In genomic region chr16:14004031-14004718, GRCh38 we compare ENCODE assay signal across 15 cellular contexts.
DNase-seq lines count a peak whose midpoint lies in the region; ATAC-seq and TF ChIP-seq lines count a peak whose summit lies in the region.
"Had no signal": no experiment of that assay in that cellular context is flagged by ENCODE, and none has a peak within 500 bp of the region (broad histone marks: within the 10 kb centered on the region; RNA-seq: fewer than 3 reads in every experiment).

No MANE protein-coding gene starts in this region.

- DNase-seq in WERI-Rb-1 (peak; percentile 7), mesenteric fat pad (ENCODE audit: low spot score) (peak; percentile 65), T-cell (no peak), SHP77 (lab: John Stamatoyannopoulos, UW) (no peak), NCI-H1417 treated with DMSO at 0.1 percent for 48 hours (lab: John Stamatoyannopoulos, UW) (no peak), UCSD-AML1 (lab: John Stamatoyannopoulos, UW; ENCODE audit: unreplicated experiment) (no peak)
- DNase-seq: activated CD8-positive, alpha-beta T cell treated with anti-CD3 and anti-CD28 coated beads for 36 hours; GDM1; NCI-H446 had no signal

- no peaks in the 10 kb centered on the region for H3K9me3 Mint-ChIP-seq in T-cell
- H3K9me3 Mint-ChIP-seq: activated CD8-positive, alpha-beta T cell treated with anti-CD3 and anti-CD28 coated beads for 36 hours; activated T-helper 1 cell treated with anti-CD3 and anti-CD28 coated beads, Interleukin-12 subunit alpha, Interleukin-12 subunit beta, Interleukin-2, Interleukin-4 antibody, amounts not matched to agents 30 ng/mL and 10 ng/mL and 1 ng/mL, durations not matched to agents 14 hours and 24 hours and 36 hours had no signal

- ATAC-seq in T-cell (replicated peaks in 1 of 4), result no peak
- ATAC-seq: activated CD8-positive, alpha-beta T cell treated with anti-CD3 and anti-CD28 coated beads for 36 hours had no signal

- H3K4me1 Mint-ChIP-seq in T-cell, result peaks cover 10 to 12% (median 11%) of the 10 kb centered on the region in 3 donors

- no peaks in the 10 kb centered on the region for H3K27me3 ChIP-seq in WERI-Rb-1 (ENCODE audit: insufficient read depth, low read depth, severe bottlenecking)
- no peaks in the 10 kb centered on the region for H3K27me3 ChIP-seq in esophagus (ENCODE audit: control insufficient read depth in 1 of 2, insufficient read depth in 2 of 2, low read length in 2 of 2)
- H3K27me3 ChIP-seq in stomach smooth muscle (ENCODE audit: control insufficient read depth in 1 of 2, insufficient read depth in 2 of 2, low read length in 2 of 2), result no peaks in the 10 kb centered on the region
- H3K27me3 ChIP-seq: testis had no signal

- peaks cover 0 to 15% of the 10 kb centered on the region in 2 donors for H3K27me3 Mint-ChIP-seq in T-cell

- TF ChIP-seq CTCF in WERI-Rb-1 (IDR thresholded peaks at IDR 0.05; ENCODE audit: low read depth, low read length), result no peak

- H3K27ac ChIP-seq in WERI-Rb-1, result no peak overlapping the region
- H3K27ac ChIP-seq in esophagus (ENCODE audit: low read depth in 2 of 2, low read length in 1 of 2), result peak overlapping the region; percentile 36 to 47
- H3K27ac ChIP-seq in stomach smooth muscle (ENCODE audit: low read length), result peak overlapping the region; percentile 11
- H3K27ac ChIP-seq: KMS-11 had no signal

- H3K4me1 ChIP-seq in esophagus (ENCODE audit: control insufficient read depth in 2 of 2, insufficient read depth in 2 of 2, low read length in 1 of 2) (peaks cover 0 to 12% of the 10 kb centered on the region in 2 donors), stomach smooth muscle (ENCODE audit: control insufficient read depth, insufficient read depth, low read length) (peaks cover 12% of the 10 kb centered on the region)

- H3K36me3 Mint-ChIP-seq in T-cell, result no peaks in the 10 kb centered on the region

- WGBS in esophagus, 2 donors, result 77 to 84% methylated on average over 13 of the region's 13 CpGs

- no peak overlapping the region for H3K9ac ChIP-seq in stomach smooth muscle (ENCODE audit: low read length in 2 of 2)
- H3K9ac ChIP-seq: KMS-11, SK-N-SH had no signal

- no peak overlapping the region for H3K4me3 Mint-ChIP-seq in T-cell
- H3K4me3 Mint-ChIP-seq: activated CD8-positive, alpha-beta T cell treated with anti-CD3 and anti-CD28 coated beads for 36 hours; activated T-helper 1 cell treated with anti-CD3 and anti-CD28 coated beads, Interleukin-12 subunit alpha, Interleukin-12 subunit beta, Interleukin-2, Interleukin-4 antibody, amounts not matched to agents 30 ng/mL and 10 ng/mL and 1 ng/mL, durations not matched to agents 14 hours and 24 hours and 36 hours had no signal

- CTCF ChIA-PET in T-cell (lab: Charles Lee), result no interaction called here

- H3K4me3 ChIP-seq in WERI-Rb-1 (ENCODE audit: low read depth, low read length) (no peak overlapping the region), esophagus (ENCODE audit: low read depth in 1 of 2, low read length in 2 of 2) (no peak overlapping the region), stomach smooth muscle (ENCODE audit: low read length in 2 of 2) (no peak overlapping the region)

- H3K9me3 ChIP-seq in WERI-Rb-1 (ENCODE audit: severe bottlenecking), result no peaks in the 10 kb centered on the region
- no peaks in the 10 kb centered on the region for H3K9me3 ChIP-seq in esophagus (ENCODE audit: control insufficient read depth in 2 of 2, insufficient read depth in 1 of 2, low read depth in 1 of 2, low read length in 1 of 2)
- H3K9me3 ChIP-seq in stomach smooth muscle (ENCODE audit: control insufficient read depth in 2 of 2, low read length in 2 of 2), result no peaks in the 10 kb centered on the region
- H3K9me3 ChIP-seq: SK-N-SH, testis had no signal

- POLR2A ChIA-PET in T-cell (lab: Charles Lee), result no interaction called here

- H3K27ac Mint-ChIP-seq in T-cell, result no peak overlapping the region
- H3K27ac Mint-ChIP-seq: activated CD8-positive, alpha-beta T cell treated with anti-CD3 and anti-CD28 coated beads for 36 hours; activated T-helper 1 cell treated with anti-CD3 and anti-CD28 coated beads, Interleukin-12 subunit alpha, Interleukin-12 subunit beta, Interleukin-2, Interleukin-4 antibody, amounts not matched to agents 30 ng/mL and 10 ng/mL and 1 ng/mL, durations not matched to agents 14 hours and 24 hours and 36 hours had no signal

- H3K36me3 ChIP-seq in WERI-Rb-1, result no peaks in the 10 kb centered on the region
- no peaks in the 10 kb centered on the region for H3K36me3 ChIP-seq in esophagus (ENCODE audit: control insufficient read depth in 2 of 2, insufficient read depth in 2 of 2, low read length in 1 of 2)
- H3K36me3 ChIP-seq in stomach smooth muscle (ENCODE audit: control insufficient read depth in 2 of 2, insufficient read depth in 2 of 2, low read length in 2 of 2), result no peaks in the 10 kb centered on the region

Comparison
In these comparisons a context has a peak if more than half of its experiments do, and no peak if none do; other contexts are left out.
1. DNase-seq: peak in WERI-Rb-1 (single experiment) and mesenteric fat pad (single experiment); none in T-cell (0 of 34), SHP77 (0 of 2), NCI-H1417 treated with DMSO at 0.1 percent for 48 hours (single experiment) and UCSD-AML1 (single experiment).